Comparison of ENCODE assay signal across 14 cellular contexts in genomic region chr4:83440148-83440814, GRCh38.
"Had no signal": no experiment of that assay in that cellular context is flagged by ENCODE, and none has a peak within 500 bp of the region (broad histone marks: within the 10 kb centered on the region; RNA-seq: fewer than 3 reads in every experiment).

No MANE protein-coding gene starts in this region.

- H3K27me3 Mint-ChIP-seq: activated naive CD4-positive, alpha-beta T cell treated with anti-CD3 and anti-CD28 coated beads, Interleukin-2, amount 10 ng/mL, durations not matched to agents 7 days and 5 days; activated T-helper 17 cell treated with anti-CD3 and anti-CD28 coated beads, Interleukin-2, amount 50 U/mL, for 72 hours had no signal

- DNase-seq: activated CD4-positive, alpha-beta T cell treated with anti-CD3 and anti-CD28 coated beads, Interleukin-2, amount 50 U/mL, for 1 hour; activated naive CD4-positive, alpha-beta T cell treated with anti-CD3 and anti-CD28 coated beads, Interleukin-2, amount 10 ng/mL, durations not matched to agents 7 days and 5 days; activated T-cell treated with anti-CD3 and anti-CD28 coated beads for 4 hours; adrenal gland; effector CD4-positive, alpha-beta T cell; heart right ventricle; islet precursor cell; left lung; mesenchymal stem cell; stimulated activated CD4-positive, alpha-beta T cell treated with anti-CD3 and anti-CD28 coated beads, Interleukin-4, amount 100 ng/mL, for 24 hours had no signal

- H3K4me1 Mint-ChIP-seq: activated naive CD4-positive, alpha-beta T cell treated with anti-CD3 and anti-CD28 coated beads, Interleukin-2, amount 10 ng/mL, durations not matched to agents 7 days and 5 days; activated T-helper 17 cell treated with anti-CD3 and anti-CD28 coated beads, Interleukin-2, amount 50 U/mL, for 72 hours; neural crest cell; WTC11 had no signal

- H3K27ac Mint-ChIP-seq: activated naive CD4-positive, alpha-beta T cell treated with anti-CD3 and anti-CD28 coated beads, Interleukin-2, amount 10 ng/mL, durations not matched to agents 7 days and 5 days; activated T-helper 17 cell treated with anti-CD3 and anti-CD28 coated beads, Interleukin-2, amount 50 U/mL, for 72 hours; WTC11 had no signal

- H3K4me1 ChIP-seq: adrenal gland, heart right ventricle, left lung had no signal

- H3K4me3 ChIP-seq: adrenal gland, coronary artery, heart right ventricle, left lung had no signal

- H3K27me3 ChIP-seq: adrenal gland, heart right ventricle, left lung had no signal

- H3K9me3 Mint-ChIP-seq: activated naive CD4-positive, alpha-beta T cell treated with anti-CD3 and anti-CD28 coated beads, Interleukin-2, amount 10 ng/mL, durations not matched to agents 7 days and 5 days; activated T-helper 17 cell treated with anti-CD3 and anti-CD28 coated beads, Interleukin-2, amount 50 U/mL, for 72 hours; neural crest cell; WTC11 had no signal

- H3K27ac ChIP-seq: adrenal gland, coronary artery, heart right ventricle, left lung had no signal

- H3K9me3 ChIP-seq: adrenal gland, heart right ventricle, left lung had no signal

- ATAC-seq: activated T-helper 17 cell treated with anti-CD3 and anti-CD28 coated beads, Interleukin-2, amount 50 U/mL, for 72 hours; heart right ventricle; left lung; WTC11 had no signal

- H3K4me3 Mint-ChIP-seq: activated naive CD4-positive, alpha-beta T cell treated with anti-CD3 and anti-CD28 coated beads, Interleukin-2, amount 10 ng/mL, durations not matched to agents 7 days and 5 days; activated T-helper 17 cell treated with anti-CD3 and anti-CD28 coated beads, Interleukin-2, amount 50 U/mL, for 72 hours; neural crest cell; WTC11 had no signal
